Comparison of ENCODE assay signal across 2 cellular contexts in genomic region chr11:65947133-65947532, GRCh38.
TF ChIP-seq lines count a peak whose summit lies in the region.

No MANE protein-coding gene starts in this region.

TF ChIP-seq in IMR-90, 13 proteins besides CTCF, POLR2A, EP300 and RAD21:
- no peak for TF ChIP-seq RCOR1 (IDR thresholded peaks at IDR 0.05; ENCODE audit: insufficient replicate concordance, low read length)
- TF ChIP-seq MAZ (IDR thresholded peaks at IDR 0.05; ENCODE audit: borderline replicate concordance, low read depth, low read length): no peak
- TF ChIP-seq NFE2L2 (IDR thresholded peaks at IDR 0.05; ENCODE audit: low read depth, low read length): no peak
- TF ChIP-seq ELK1 (IDR thresholded peaks at IDR 0.05; ENCODE audit: borderline replicate concordance, low read depth, low read length): no peak
- no peak for TF ChIP-seq MAFK (IDR thresholded peaks at IDR 0.05; ENCODE audit: low read depth, low read length)
- no peak for TF ChIP-seq MXI1 (IDR thresholded peaks at IDR 0.05; ENCODE audit: borderline replicate concordance, low read depth, low read length)
- no peak for TF ChIP-seq FOS (IDR thresholded peaks at IDR 0.05; ENCODE audit: low read depth, low read length)
- no peak for TF ChIP-seq SMC3 (IDR thresholded peaks at IDR 0.05; ENCODE audit: low read depth, low read length)

TF ChIP-seq in H1, 55 proteins besides CTCF, POLR2A, EP300 and RAD21:
- no peak for TF ChIP-seq SP4 (IDR thresholded peaks at IDR 0.05; ENCODE audit: low read length)
- TF ChIP-seq CEBPB (IDR thresholded peaks at IDR 0.05; ENCODE audit: low read depth, low read length): no peak
- TF ChIP-seq SP2 (IDR thresholded peaks at IDR 0.05; ENCODE audit: low read length): no peak
- TF ChIP-seq FOSL1 (IDR thresholded peaks at IDR 0.05; ENCODE audit: insufficient read depth, low read depth, low read length): no peak
- no peak for TF ChIP-seq GTF2F1 (IDR thresholded peaks at IDR 0.05; ENCODE audit: borderline replicate concordance, low read depth, low read length)
- no peak for TF ChIP-seq RNF2 (IDR thresholded peaks at IDR 0.05; ENCODE audit: borderline replicate concordance, low read depth, low read length, missing control alignments, poor library complexity, severe bottlenecking)
- TF ChIP-seq ZNF274 (IDR thresholded peaks at IDR 0.05; ENCODE audit: borderline replicate concordance, extremely low read depth, low read length): no peak
- TF ChIP-seq SAP30 (IDR thresholded peaks at IDR 0.05; ENCODE audit: insufficient read depth, insufficient replicate concordance, low read length): no peak
- no peak for TF ChIP-seq TAF1 (IDR thresholded peaks at IDR 0.05; ENCODE audit: low read depth, low read length)
- no peak for TF ChIP-seq EZH2 (IDR thresholded peaks at IDR 0.05; ENCODE audit: low read depth, low read length, severe bottlenecking)
